In the genomic region with DNA sequence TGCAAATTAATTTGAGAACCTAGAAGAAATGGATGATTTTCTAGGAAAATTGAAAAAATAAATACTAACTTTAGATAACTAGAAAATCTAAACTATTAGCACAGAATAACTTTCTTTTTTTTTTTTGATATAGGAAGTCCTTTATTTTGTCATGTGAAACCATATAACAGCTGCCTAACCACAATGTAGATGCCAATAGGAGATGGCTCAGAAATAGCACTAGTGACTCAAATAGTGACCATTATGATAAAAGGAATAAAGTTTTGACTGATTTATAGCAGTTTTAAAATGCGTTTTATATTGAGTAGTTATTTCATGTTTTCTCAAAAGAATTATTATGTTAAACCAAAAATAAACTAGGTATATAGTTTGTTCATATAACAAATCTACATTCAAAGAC, we compare ENCODE assay signal across 18 cellular contexts.
DNase-seq lines count a peak whose midpoint lies in the region; ATAC-seq lines count a peak whose summit lies in the region.
"Had no signal": no experiment of that assay in that cellular context is flagged by ENCODE, and none has a peak within 500 bp of the region (broad histone marks: within the 10 kb centered on the region; RNA-seq: fewer than 3 reads in every experiment).

No MANE protein-coding gene starts in this region.

- ATAC-seq in GM18511 (IDR thresholded peaks at IDR 0.05; ENCODE audit: unreplicated experiment) (peak; percentile 49), HG03175 (IDR thresholded peaks at IDR 0.05; ENCODE audit: unreplicated experiment) (peak; percentile 68), HG03097 (IDR thresholded peaks at IDR 0.05; ENCODE audit: low FRiP score, unreplicated experiment) (no peak), HG03520 (IDR thresholded peaks at IDR 0.05; ENCODE audit: unreplicated experiment) (no peak)
- ATAC-seq: activated naive CD8-positive, alpha-beta T cell treated with anti-CD3 and anti-CD28 coated beads, Interleukin-2, amount 50 U/mL, for 24 hours; K562 had no signal

- no peaks in the 10 kb centered on the region for H3K36me3 Mint-ChIP-seq in immature natural killer cell

- no peaks in the 10 kb centered on the region for H3K9me3 Mint-ChIP-seq in immature natural killer cell
- H3K9me3 Mint-ChIP-seq: activated naive CD8-positive, alpha-beta T cell treated with anti-CD3 and anti-CD28 coated beads, Interleukin-2, amount 50 U/mL, for 24 hours; activated T-helper 1 cell treated with anti-CD3 and anti-CD28 coated beads, Interleukin-12 subunit alpha, Interleukin-12 subunit beta, Interleukin-2, Interleukin-4 antibody, amounts not matched to agents 30 ng/mL and 10 ng/mL and 1 ng/mL, durations not matched to agents 14 hours and 24 hours and 36 hours; nephron had no signal

- no peaks in the 10 kb centered on the region for H3K27me3 Mint-ChIP-seq in immature natural killer cell (ENCODE audit: low read depth in 3 of 3)
- H3K27me3 Mint-ChIP-seq: activated naive CD8-positive, alpha-beta T cell treated with anti-CD3 and anti-CD28 coated beads, Interleukin-2, amount 50 U/mL, for 24 hours had no signal

- H3K27ac Mint-ChIP-seq in immature natural killer cell, result peak overlapping the region in 1 of 6 donors; percentile 51
- H3K27ac Mint-ChIP-seq: activated naive CD8-positive, alpha-beta T cell treated with anti-CD3 and anti-CD28 coated beads, Interleukin-2, amount 50 U/mL, for 24 hours; activated T-helper 1 cell treated with anti-CD3 and anti-CD28 coated beads, Interleukin-12 subunit alpha, Interleukin-12 subunit beta, Interleukin-2, Interleukin-4 antibody, amounts not matched to agents 30 ng/mL and 10 ng/mL and 1 ng/mL, durations not matched to agents 14 hours and 24 hours and 36 hours; nephron had no signal

- peaks cover 15 to 28% of the 10 kb centered on the region in 2 donors for H3K4me1 Mint-ChIP-seq in immature natural killer cell

- peak; percentile 47 for DNase-seq in OCI-M1 (lab: John Stamatoyannopoulos, UW)
- peak in 2 of 3 donors; percentile 2 to 5 for DNase-seq in immature natural killer cell
- DNase-seq in activated CD4-positive, alpha-beta T cell treated with anti-CD3 and anti-CD28 coated beads for 4 hours, result no peak
- no peak for DNase-seq in pons (ENCODE audit: low spot score)
- DNase-seq: activated naive CD8-positive, alpha-beta T cell treated with anti-CD3 and anti-CD28 coated beads, Interleukin-2, amount 50 U/mL, for 24 hours; brain microvascular endothelial cell; Caco-2; EL; kidney glomerular epithelial cell; NCI-H82; stimulated activated CD4-positive, alpha-beta T cell treated with anti-CD3 and anti-CD28 coated beads, Interleukin-4, amount 100 ng/mL, for 1 hour had no signal

- no peak overlapping the region for H3K4me3 Mint-ChIP-seq in immature natural killer cell
- H3K4me3 Mint-ChIP-seq: activated naive CD8-positive, alpha-beta T cell treated with anti-CD3 and anti-CD28 coated beads, Interleukin-2, amount 50 U/mL, for 24 hours; activated T-helper 1 cell treated with anti-CD3 and anti-CD28 coated beads, Interleukin-12 subunit alpha, Interleukin-12 subunit beta, Interleukin-2, Interleukin-4 antibody, amounts not matched to agents 30 ng/mL and 10 ng/mL and 1 ng/mL, durations not matched to agents 14 hours and 24 hours and 36 hours; nephron had no signal

Comparison
In these comparisons a context has a peak if more than half of its experiments do, and no peak if none do; other contexts are left out.
1. ATAC-seq: peak in GM18511 (single experiment) and HG03175 (single experiment); none in HG03097 (single experiment) and HG03520 (single experiment).
2. DNase-seq: peak in OCI-M1 (single experiment) and immature natural killer cell (2 of 3); none in activated CD4-positive, alpha-beta T cell treated with anti-CD3 and anti-CD28 coated beads for 4 hours (0 of 2) and pons (single experiment).